In genomic region chr3:11464356-11464755, GRCh38 we compare ENCODE assay signal across 23 cellular contexts.
A peak's percentile ranks its signal among the peaks of the same experiment; 100 is the strongest.
DNase-seq lines count a peak whose midpoint lies in the region; TF ChIP-seq lines count a peak whose summit lies in the region.
"Had no signal": no experiment of that assay in that cellular context is flagged by ENCODE, and none has a peak within 500 bp of the region (broad histone marks: within the 10 kb centered on the region; RNA-seq: fewer than 3 reads in every experiment).

No MANE protein-coding gene starts in this region.

- peaks cover 27% of the 10 kb centered on the region for H3K4me1 ChIP-seq in smooth muscle cell (ENCODE audit: low read depth)

- no peak for TF ChIP-seq CTCF in smooth muscle cell (IDR thresholded peaks at IDR 0.05; ENCODE audit: borderline replicate concordance, insufficient read depth, poor library complexity, severe bottlenecking)

- H3K4me3 ChIP-seq in smooth muscle cell: no peak overlapping the region
- H3K4me3 ChIP-seq: BLaER1 treated with 17β-estradiol and CSF1 and Interleukin-3, amounts not matched to agents 10 nM and 100 nM; dorsolateral prefrontal cortex; heart left ventricle; lung had no signal

- no peaks in the 10 kb centered on the region for H4K20me1 ChIP-seq in smooth muscle cell (ENCODE audit: low read depth)

- DNase-seq in G401 (ENCODE audit: low spot score) (peak; percentile 57), cerebellar cortex (ENCODE audit: low spot score) (peak; percentile 42), midbrain (lab: John Stamatoyannopoulos, UW) (peak; percentile 33), smooth muscle cell (lab: John Stamatoyannopoulos, UW; ENCODE audit: unreplicated experiment) (no peak), SKM-1 (lab: John Stamatoyannopoulos, UW; ENCODE audit: unreplicated experiment) (no peak), NCI-H510A (lab: John Stamatoyannopoulos, UW) (no peak), NCI-H1417 treated with DMSO at 0.1 percent for 48 hours (lab: John Stamatoyannopoulos, UW) (no peak)
- DNase-seq in stimulated activated naive CD4-positive, alpha-beta T cell (lab: John Stamatoyannopoulos, UW): no peak
- DNase-seq: activated CD4-positive, alpha-beta T cell treated with anti-CD3 and anti-CD28 coated beads for 36 hours; activated effector memory CD4-positive, alpha-beta T cell treated with Interleukin-2 at 50 U/mL for 16 hours; activated T-cell treated with anti-CD3 and anti-CD28 coated beads for 4 hours; central memory CD4-positive, alpha-beta T cell; DMS79; dorsolateral prefrontal cortex; GF-D8; heart left ventricle; IMR-90; NCI-H187 treated with DMSO at 0.1 percent for 48 hours; NCI-H774; posterior cingulate gyrus; T-helper 2 cell had no signal

- peak overlapping the region; percentile 95 for H3K27ac ChIP-seq in smooth muscle cell (ENCODE audit: low read depth)
- H3K27ac ChIP-seq: BLaER1 treated with 17β-estradiol and CSF1 and Interleukin-3, amounts not matched to agents 10 nM and 100 nM had no signal

- no peaks in the 10 kb centered on the region for H3K36me3 ChIP-seq in smooth muscle cell (ENCODE audit: low read depth)

- no peaks in the 10 kb centered on the region for H3K79me2 ChIP-seq in smooth muscle cell (ENCODE audit: low read depth)

- no peaks in the 10 kb centered on the region for H3K27me3 ChIP-seq in smooth muscle cell (ENCODE audit: low read depth)
- H3K27me3 ChIP-seq: BLaER1 treated with 17β-estradiol and CSF1 and Interleukin-3, amounts not matched to agents 10 nM and 100 nM; dorsolateral prefrontal cortex; heart left ventricle had no signal

- WGBS in smooth muscle cell (ENCODE audit: low lambda C conversion rate): 91% methylated on average over 6 of the region's 6 CpGs

- in situ Hi-C loops in G401 (cut with HindIII; ENCODE audit: low sequenced_read_pairs): no loop called here

- H2AFZ ChIP-seq in smooth muscle cell (ENCODE audit: low read depth): no peak overlapping the region

- no peaks in the 10 kb centered on the region for H3K9me3 ChIP-seq in smooth muscle cell (replicated peaks; ENCODE audit: low read depth)
- H3K9me3 ChIP-seq: BLaER1 treated with 17β-estradiol and CSF1 and Interleukin-3, amounts not matched to agents 10 nM and 100 nM; heart left ventricle had no signal

- peak overlapping the region; percentile 5 for H3K4me2 ChIP-seq in smooth muscle cell
- H3K4me2 ChIP-seq: BLaER1 treated with 17β-estradiol and CSF1 and Interleukin-3, amounts not matched to agents 10 nM and 100 nM had no signal

- H3K9ac ChIP-seq in smooth muscle cell (ENCODE audit: low read depth): no peak overlapping the region
- H3K9ac ChIP-seq: BLaER1 treated with 17β-estradiol and CSF1 and Interleukin-3, amounts not matched to agents 10 nM and 100 nM had no signal

- H3F3A ChIP-seq in smooth muscle cell (ENCODE audit: low read depth): peaks cover 16% of the 10 kb centered on the region

Comparison
In these comparisons a context has a peak if more than half of its experiments do, and no peak if none do; other contexts are left out.
1. DNase-seq: peak in G401 (single experiment), cerebellar cortex (single experiment) and midbrain (single experiment); none in smooth muscle cell (single experiment), SKM-1 (single experiment), stimulated activated naive CD4-positive, alpha-beta T cell (0 of 6), NCI-H510A (single experiment) and NCI-H1417 treated with DMSO at 0.1 percent for 48 hours (single experiment).